1 cellular context compared by ENCODE assay signal in genomic region chr12:30763053-30763452, GRCh38.
TF ChIP-seq lines count a peak whose summit lies in the region.

No MANE protein-coding gene starts in this region.

TF ChIP-seq in K562, 482 proteins besides CTCF, POLR2A, EP300 and RAD21 (continued from another document and continues in another):
- TF ChIP-seq PRDM10 (IDR thresholded peaks at IDR 0.05; ENCODE audit: partially characterized antibody), result peak; percentile 67
- no peak for TF ChIP-seq ZBTB7A (IDR thresholded peaks at IDR 0.05; ENCODE audit: borderline replicate concordance, control insufficient read depth, low read depth, low read length)
- no peak for TF ChIP-seq MYNN (IDR thresholded peaks at IDR 0.05)
- no peak for TF ChIP-seq MYNN (CRISPR knock-in tag; IDR thresholded peaks at IDR 0.05)
- no peak for TF ChIP-seq ZNF830 (CRISPR knock-in tag; IDR thresholded peaks at IDR 0.05)
- TF ChIP-seq BRCA1 (IDR thresholded peaks at IDR 0.05), result no peak
- TF ChIP-seq BRCA1 (CRISPR knock-in tag; IDR thresholded peaks at IDR 0.05), result no peak
- no peak for TF ChIP-seq CHCHD3 (CRISPR knock-in tag; IDR thresholded peaks at IDR 0.05)
- TF ChIP-seq CREBBP (IDR thresholded peaks at IDR 0.05; ENCODE audit: low read depth, low read length), result no peak
- no peak for TF ChIP-seq ZBTB12 (CRISPR knock-in tag; IDR thresholded peaks at IDR 0.05)
- TF ChIP-seq ZZZ3 (IDR thresholded peaks at IDR 0.05), result no peak
- no peak for TF ChIP-seq POLR3A (IDR thresholded peaks at IDR 0.05; ENCODE audit: borderline replicate concordance, extremely low read depth, insufficient read depth, insufficient read length)
- no peak for TF ChIP-seq PPARD (CRISPR knock-in tag; IDR thresholded peaks at IDR 0.05)
- TF ChIP-seq NFIC (IDR thresholded peaks at IDR 0.05), result peak; percentile 39; the same call in 1 of the 2 replicates
- TF ChIP-seq WHSC1 (IDR thresholded peaks at IDR 0.05; ENCODE audit: low read length), result no peak
- TF ChIP-seq RFX7 (CRISPR knock-in tag; IDR thresholded peaks at IDR 0.05), result no peak
- no peak for TF ChIP-seq PHB2 (IDR thresholded peaks at IDR 0.05; ENCODE audit: low read depth)
- TF ChIP-seq YY1 (IDR thresholded peaks at IDR 0.05; ENCODE audit: borderline replicate concordance in 1 of 3, control insufficient read depth in 1 of 3, extremely low read depth in 1 of 3, insufficient read depth in 3 of 3, insufficient read length in 1 of 3, insufficient replicate concordance in 2 of 3, low read depth in 1 of 3, low read length in 2 of 3), result no peak
- TF ChIP-seq MCM5 (IDR thresholded peaks at IDR 0.05; ENCODE audit: low read depth), result no peak
- no peak for TF ChIP-seq FUS (optimal IDR thresholded peaks at IDR 0.05; ENCODE audit: low read depth, low read length)
- no peak for TF ChIP-seq ZNF224 (CRISPR knock-in tag; IDR thresholded peaks at IDR 0.05)
- no peak for TF ChIP-seq MAX (CRISPR knock-in tag; IDR thresholded peaks at IDR 0.05)
- no peak for TF ChIP-seq SLC30A9 (CRISPR knock-in tag; IDR thresholded peaks at IDR 0.05)
- TF ChIP-seq ZEB2 (IDR thresholded peaks at IDR 0.05), result peak; percentile 75
- no peak for TF ChIP-seq RNF219 (CRISPR knock-in tag; IDR thresholded peaks at IDR 0.05)
- no peak for TF ChIP-seq MXI1 (IDR thresholded peaks at IDR 0.05; ENCODE audit: low read depth, low read length)
- no peak for TF ChIP-seq SNRNP70 (optimal IDR thresholded peaks at IDR 0.05; ENCODE audit: low read depth, low read length)
- peak; percentile 81 for TF ChIP-seq SOX6 (IDR thresholded peaks at IDR 0.05)
- no peak for TF ChIP-seq POLR2B (IDR thresholded peaks at IDR 0.05; ENCODE audit: low read depth, partially characterized antibody)
- TF ChIP-seq ZNF778 (CRISPR knock-in tag; IDR thresholded peaks at IDR 0.05), result no peak
- TF ChIP-seq PATZ1 (CRISPR knock-in tag; IDR thresholded peaks at IDR 0.05; ENCODE audit: borderline replicate concordance), result no peak
- no peak for TF ChIP-seq SAFB (IDR thresholded peaks at IDR 0.05; ENCODE audit: borderline replicate concordance, low read depth, low read length)
- no peak for TF ChIP-seq MCM2 (IDR thresholded peaks at IDR 0.05; ENCODE audit: low read depth)
- no peak for TF ChIP-seq L3MBTL2 (IDR thresholded peaks at IDR 0.05)
- no peak for TF ChIP-seq ZBTB17 (CRISPR knock-in tag; IDR thresholded peaks at IDR 0.05)
- TF ChIP-seq STAT5A (IDR thresholded peaks at IDR 0.05; ENCODE audit: borderline replicate concordance, low read length), result peak; percentile 65
- TF ChIP-seq NCOR1 (IDR thresholded peaks at IDR 0.05), result peak; percentile 59
- no peak for TF ChIP-seq THAP7 (CRISPR knock-in tag; IDR thresholded peaks at IDR 0.05)
- no peak for TF ChIP-seq ZNF512 (tag; IDR thresholded peaks at IDR 0.05)
- no peak for TF ChIP-seq BRD4 (IDR thresholded peaks at IDR 0.05)
- no peak for TF ChIP-seq ZNF740 (CRISPR knock-in tag; IDR thresholded peaks at IDR 0.05)
- TF ChIP-seq ZNF740 (tag; IDR thresholded peaks at IDR 0.05), result no peak
- no peak for TF ChIP-seq MLX (CRISPR knock-in tag; conservative IDR thresholded peaks at IDR 0.05)
- no peak for TF ChIP-seq NR4A1 (CRISPR knock-in tag; IDR thresholded peaks at IDR 0.05)
- TF ChIP-seq NR4A1 (tag; IDR thresholded peaks at IDR 0.05), result no peak
- no peak for TF ChIP-seq EZH2 (IDR thresholded peaks at IDR 0.05; ENCODE audit: borderline replicate concordance, low read depth, low read length)
- no peak for TF ChIP-seq ZFPM2 (CRISPR knock-in tag; IDR thresholded peaks at IDR 0.05)
- no peak for TF ChIP-seq SP2 (IDR thresholded peaks at IDR 0.05; ENCODE audit: extremely low read depth, low read depth, low read length, poor library complexity, severe bottlenecking)
- TF ChIP-seq GMEB1 (CRISPR knock-in tag; IDR thresholded peaks at IDR 0.05), result no peak
- TF ChIP-seq JUNB (CRISPR knock-in tag; conservative IDR thresholded peaks at IDR 0.05), result no peak
- TF ChIP-seq CCAR2 (IDR thresholded peaks at IDR 0.05; ENCODE audit: low read depth, low read length), result no peak
- TF ChIP-seq HDAC2 (IDR thresholded peaks at IDR 0.05), result 0 out of 2 replicates have a peak, but pooled peaks have one; percentile 48
- TF ChIP-seq GABPB2 (CRISPR knock-in tag; conservative IDR thresholded peaks at IDR 0.05), result no peak
- no peak for TF ChIP-seq SRSF1 (IDR thresholded peaks at IDR 0.05; ENCODE audit: low read depth, low read length)
- no peak for TF ChIP-seq MED1 (CRISPR knock-in tag; IDR thresholded peaks at IDR 0.05; ENCODE audit: borderline replicate concordance)
- peak; percentile 15 for TF ChIP-seq TBP (optimal IDR thresholded peaks at IDR 0.05; ENCODE audit: low read depth, low read length)
- no peak for TF ChIP-seq ZNF41 (CRISPR knock-in tag; conservative IDR thresholded peaks at IDR 0.05)
- TF ChIP-seq TEAD1 (CRISPR knock-in tag; IDR thresholded peaks at IDR 0.05), result no peak
- TF ChIP-seq ZNF717 (CRISPR knock-in tag; IDR thresholded peaks at IDR 0.05), result no peak
- TF ChIP-seq CC2D1A (IDR thresholded peaks at IDR 0.05), result peak; percentile 40; the same call in 1 of the 2 replicates
- no peak for TF ChIP-seq ZNF584 (CRISPR knock-in tag; IDR thresholded peaks at IDR 0.05; ENCODE audit: low read depth)
- no peak for TF ChIP-seq GABPA (tag; conservative IDR thresholded peaks at IDR 0.05; ENCODE audit: low read depth)
- TF ChIP-seq RAD51 (IDR thresholded peaks at IDR 0.05; ENCODE audit: borderline replicate concordance, low read depth), result no peak
- no peak for TF ChIP-seq ELF1 (tag; IDR thresholded peaks at IDR 0.05)
- no peak for TF ChIP-seq RUNX1 (IDR thresholded peaks at IDR 0.05; ENCODE audit: low read depth)
- TF ChIP-seq EGR1 (conservative IDR thresholded peaks at IDR 0.05), result no peak
- TF ChIP-seq FOXK1 (CRISPR knock-in tag; IDR thresholded peaks at IDR 0.05; ENCODE audit: borderline replicate concordance), result no peak
- TF ChIP-seq CBX1 (IDR thresholded peaks at IDR 0.05; ENCODE audit: low read depth), result no peak
